In the genomic region with DNA sequence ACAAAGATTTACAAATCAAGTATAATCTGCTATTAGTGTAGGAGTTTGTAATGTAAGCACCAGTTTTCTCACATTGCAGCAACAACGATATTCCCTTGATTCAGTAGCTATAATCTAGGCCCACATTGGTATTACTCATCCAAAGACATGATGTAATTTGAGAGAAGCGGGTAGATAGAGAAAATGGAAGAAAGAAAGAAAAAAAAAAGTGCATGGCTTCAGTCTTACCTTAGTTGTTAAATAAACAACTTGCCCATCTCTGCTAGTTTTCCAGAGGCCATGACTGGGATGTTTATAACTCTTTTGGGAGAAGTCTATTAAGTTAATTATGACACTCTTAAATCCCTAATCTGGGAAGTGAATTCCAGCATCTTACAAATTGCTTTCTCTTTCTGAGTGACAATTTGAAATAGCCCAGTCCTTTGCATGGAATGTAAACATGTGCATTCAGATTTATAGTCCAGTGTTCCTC, we compare ENCODE assay signal across 11 cellular contexts. TPM values are rescaled to one million over a fixed set of nuclear protein-coding genes. Genes with fewer than 3 reads are reported as not detected.
A peak's percentile ranks its signal among the peaks of the same experiment; 100 is the strongest.
DNase-seq lines count a peak whose midpoint lies in the region; ATAC-seq, FAIRE-seq and TF ChIP-seq lines count a peak whose summit lies in the region.
"Had no signal": no experiment of that assay in that cellular context is flagged by ENCODE, and none has a peak within 500 bp of the region (broad histone marks: within the 10 kb centered on the region; RNA-seq: fewer than 3 reads in every experiment).

No MANE protein-coding gene starts in this region.

- intact Hi-C loops in posterior vena cava (cut with DNase I) = loop anchor here in 1 of 2 donors (5.0 kb wide), 1 partner anchor 603 kb away; no protein-coding TSS in a partner anchor

- H3K27me3 ChIP-seq in small intestine (ENCODE audit: control insufficient read depth in 2 of 2, insufficient read depth in 2 of 2, low read length in 2 of 2) = no peaks in the 10 kb centered on the region
- H3K27me3 ChIP-seq: cardiac muscle cell had no signal

- 41 to 58% (median 55%) methylated on average over 2 of the region's 2 CpGs for WGBS in small intestine, 3 donors

- no peak for ATAC-seq in stimulated activated naive CD8-positive, alpha-beta T cell treated with anti-CD3 and anti-CD28 coated beads, Interleukin-15, Interleukin-2, amounts not matched to agents 100 U/mL and 50 U/mL, for 24 hours

- no peak for TF ChIP-seq POLR2A in erythroblast (IDR thresholded peaks at IDR 0.05; ENCODE audit: low read length)

- H3K36me3 Mint-ChIP-seq in stimulated activated naive CD8-positive, alpha-beta T cell treated with anti-CD3 and anti-CD28 coated beads, Interleukin-15, Interleukin-2, amounts not matched to agents 100 ng/mL and 50 ng/mL, for 24 hours (ENCODE audit: low read depth) = peaks cover 37% of the 10 kb centered on the region
- H3K36me3 Mint-ChIP-seq: immature natural killer cell had no signal

- H3K9ac ChIP-seq in SK-N-MC (ENCODE audit: insufficient read length) = peak overlapping the region; percentile 9

- H3K4me3 Mint-ChIP-seq in stimulated activated naive CD8-positive, alpha-beta T cell treated with anti-CD3 and anti-CD28 coated beads, Interleukin-15, Interleukin-2, amounts not matched to agents 100 ng/mL and 50 ng/mL, for 24 hours = peak overlapping the region; percentile 69

- no peak for FAIRE-seq in small intestine (lab: Jason Lieb, UNC)

- H3K36me3 ChIP-seq in SK-N-MC (ENCODE audit: insufficient read depth, low read length) (peaks cover 10% of the 10 kb centered on the region; the same call in 1 of the 2 replicates), small intestine (ENCODE audit: control insufficient read depth in 2 of 2, insufficient read depth in 2 of 2, low read length in 2 of 2) (no peaks in the 10 kb centered on the region)
- H3K36me3 ChIP-seq: cardiac muscle cell had no signal

- H3K4me3 ChIP-seq in SK-N-MC (peak overlapping the region; percentile 24), small intestine (ENCODE audit: low read depth in 1 of 2, low read length in 2 of 2) (no peak overlapping the region)
- H3K4me3 ChIP-seq: cardiac muscle cell had no signal

- no peaks in the 10 kb centered on the region for H3K9me3 Mint-ChIP-seq in stimulated activated naive CD8-positive, alpha-beta T cell treated with anti-CD3 and anti-CD28 coated beads, Interleukin-15, Interleukin-2, amounts not matched to agents 100 ng/mL and 50 ng/mL, for 24 hours
- H3K9me3 Mint-ChIP-seq: immature natural killer cell had no signal

- peaks cover 51% of the 10 kb centered on the region for H3K4me1 Mint-ChIP-seq in stimulated activated naive CD8-positive, alpha-beta T cell treated with anti-CD3 and anti-CD28 coated beads, Interleukin-15, Interleukin-2, amounts not matched to agents 100 ng/mL and 50 ng/mL, for 24 hours (ENCODE audit: low read depth)

- no peak for DNase-seq in stimulated activated naive CD8-positive, alpha-beta T cell treated with anti-CD3 and anti-CD28 coated beads, Interleukin-15, Interleukin-2, amounts not matched to agents 100 U/mL and 50 U/mL, for 24 hours
- no peak for DNase-seq in SK-N-MC (ENCODE audit: low read depth, low spot score)
- peak; percentile 52 to 72 for DNase-seq in erythroblast (lab: John Stamatoyannopoulos, UW)
- no peak for DNase-seq in middle frontal gyrus (ENCODE audit: extremely low spot score, low spot score)
- no peak for DNase-seq in small intestine
- DNase-seq in posterior vena cava (ENCODE audit: low spot score) = no peak
- DNase-seq in stimulated activated CD4-positive, alpha-beta T cell treated with anti-CD3 and anti-CD28 coated beads, Interleukin-4, amount 100 ng/mL, for 1 hour = no peak
- DNase-seq: immature natural killer cell, retina had no signal

- H3K4me1 ChIP-seq in small intestine (ENCODE audit: control insufficient read depth in 2 of 2, insufficient read depth in 1 of 2, low read depth in 1 of 2, low read length in 1 of 2) = no peaks in the 10 kb centered on the region

- H3K27me3 Mint-ChIP-seq in stimulated activated naive CD8-positive, alpha-beta T cell treated with anti-CD3 and anti-CD28 coated beads, Interleukin-15, Interleukin-2, amounts not matched to agents 100 ng/mL and 50 ng/mL, for 24 hours = no peaks in the 10 kb centered on the region

- peak overlapping the region; percentile 77 for H3K27ac Mint-ChIP-seq in stimulated activated naive CD8-positive, alpha-beta T cell treated with anti-CD3 and anti-CD28 coated beads, Interleukin-15, Interleukin-2, amounts not matched to agents 100 ng/mL and 50 ng/mL, for 24 hours
- H3K27ac Mint-ChIP-seq: immature natural killer cell had no signal

- H3K9me3 ChIP-seq in SK-N-MC (ENCODE audit: low read depth, low read length) = no peaks in the 10 kb centered on the region
- H3K9me3 ChIP-seq in small intestine (ENCODE audit: control insufficient read depth, low read depth) = no peaks in the 10 kb centered on the region

- H3K27ac ChIP-seq in SK-N-MC = peak overlapping the region; percentile 29; the same call in 1 of the 2 replicates
- H3K27ac ChIP-seq in small intestine (ENCODE audit: low read depth in 1 of 2, low read length in 1 of 2) = no peak overlapping the region
- H3K27ac ChIP-seq: cardiac muscle cell had no signal

RNA-seq across cellular contexts. Expression of gene MELK, which starts 2.8 kb away (rescaled TPM):
- polyA plus RNA-seq in small intestine = 10 to 100 TPM in 1 of 3 donors, 1 to 10 TPM in 1, under 1 TPM in 1; 0.81 to 13.8 (median 3.4) TPM
- under 1 TPM; 0.52 to 0.88 TPM for total RNA-seq in posterior vena cava

Comparison
In these comparisons a context has a peak if more than half of its experiments do, and no peak if none do; other contexts are left out.
1. DNase-seq: peak in erythroblast (2 of 2); none in stimulated activated naive CD8-positive, alpha-beta T cell treated with anti-CD3 and anti-CD28 coated beads, Interleukin-15, Interleukin-2, amounts not matched to agents 100 U/mL and 50 U/mL, for 24 hours (single experiment), SK-N-MC (single experiment), middle frontal gyrus (single experiment), small intestine (single experiment), posterior vena cava (single experiment) and stimulated activated CD4-positive, alpha-beta T cell treated with anti-CD3 and anti-CD28 coated beads, Interleukin-4, amount 100 ng/mL, for 1 hour (single experiment).